Comparison of ENCODE assay signal across 8 cellular contexts in the genomic region with DNA sequence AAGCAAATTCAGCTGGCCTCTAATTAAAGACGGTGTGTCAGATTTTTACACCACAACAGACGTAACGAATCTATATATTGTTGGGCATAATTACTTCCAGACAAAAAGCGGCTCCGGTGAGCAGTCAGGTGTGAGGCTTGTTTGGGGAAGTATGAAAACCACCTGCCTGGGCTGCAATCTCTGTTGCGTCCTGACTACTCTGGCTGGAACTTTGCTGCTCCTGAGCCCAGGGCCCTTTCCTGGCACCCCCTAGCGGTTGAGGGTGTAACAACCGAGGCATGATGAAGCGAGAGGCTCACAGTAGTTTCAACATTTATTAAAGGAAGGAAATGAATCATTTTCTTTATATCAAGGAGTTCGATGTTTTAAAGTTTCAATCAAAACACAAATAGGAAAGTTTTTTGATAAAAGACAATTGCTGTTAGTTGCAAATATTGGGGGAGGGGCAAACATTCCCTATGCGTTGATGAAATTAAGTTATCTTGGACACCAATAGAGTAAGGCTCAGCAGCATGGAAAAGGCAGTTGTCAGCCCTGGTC. TPM values are rescaled to one million over a fixed set of nuclear protein-coding genes. Genes with fewer than 3 reads are reported as not detected.
DNase-seq lines count a peak whose midpoint lies in the region; ATAC-seq, FAIRE-seq and TF ChIP-seq lines count a peak whose summit lies in the region.

No MANE protein-coding gene starts in this region.

- H3K27me3 Mint-ChIP-seq in activated T-cell treated with anti-CD3 and anti-CD28 coated beads, Interleukin-2, amount 50 U/mL, for 24 hours: peaks cover 17% of the 10 kb centered on the region

- no peak overlapping the region for H3K4me2 ChIP-seq in OCI-LY7 (ENCODE audit: low read length)

- H4K20me1 ChIP-seq in OCI-LY7 (ENCODE audit: insufficient read depth, low read length): no peaks in the 10 kb centered on the region

- TF ChIP-seq CTCF in OCI-LY7 (conservative IDR thresholded peaks at IDR 0.05; ENCODE audit: low read length) (peak; percentile 97), gastroesophageal sphincter (IDR thresholded peaks at IDR 0.05) (peak; percentile 25 to 54 (median 34)), psoas muscle (IDR thresholded peaks at IDR 0.05) (peak; percentile 74)

- no peak overlapping the region for H3K27ac Mint-ChIP-seq in activated T-cell treated with anti-CD3 and anti-CD28 coated beads, Interleukin-2, amount 50 U/mL, for 24 hours

- no peaks in the 10 kb centered on the region for H3K9me3 ChIP-seq in OCI-LY7 (ENCODE audit: low read length)
- H3K9me3 ChIP-seq in gastroesophageal sphincter: no peaks in the 10 kb centered on the region
- H3K9me3 ChIP-seq in psoas muscle: no peaks in the 10 kb centered on the region

- TF ChIP-seq EP300 in gastroesophageal sphincter (IDR thresholded peaks at IDR 0.05): no peak

- H3K4me3 Mint-ChIP-seq in activated T-cell treated with anti-CD3 and anti-CD28 coated beads, Interleukin-2, amount 50 U/mL, for 24 hours: no peak overlapping the region

- H3K79me2 ChIP-seq in OCI-LY7 (ENCODE audit: insufficient read depth, low read depth, low read length): no peaks in the 10 kb centered on the region

- no peak overlapping the region for H2AFZ ChIP-seq in OCI-LY7 (ENCODE audit: low read length)

- H3K27me3 ChIP-seq in gastroesophageal sphincter: no peaks in the 10 kb centered on the region
- H3K27me3 ChIP-seq in psoas muscle (ENCODE audit: insufficient read depth in 3 of 3, low read length in 2 of 3): no peaks in the 10 kb centered on the region

- H3K27ac ChIP-seq in OCI-LY7 (ENCODE audit: low read depth, low read length, poor library complexity, severe bottlenecking) (no peak overlapping the region), gastroesophageal sphincter (no peak overlapping the region), psoas muscle (peak overlapping the region; percentile 85)

- DNase-seq in Ammon's horn (ENCODE audit: low spot score): peak; percentile 35
- DNase-seq in OCI-LY7 (ENCODE audit: low spot score): peak; percentile 71
- peak; percentile 79 for DNase-seq in activated T-cell treated with anti-CD3 and anti-CD28 coated beads, Interleukin-2, amount 50 U/mL, for 24 hours
- DNase-seq in psoas muscle: peak; percentile 70 to 80
- no peak for DNase-seq in frontal cortex (ENCODE audit: low spot score in 2 of 2)

- no peaks in the 10 kb centered on the region for H3K36me3 Mint-ChIP-seq in activated T-cell treated with anti-CD3 and anti-CD28 coated beads, Interleukin-2, amount 50 U/mL, for 24 hours (ENCODE audit: low read depth)

- H3K4me1 ChIP-seq in OCI-LY7 (ENCODE audit: insufficient read depth, low read length, poor library complexity, severe bottlenecking) (no peaks in the 10 kb centered on the region), gastroesophageal sphincter (peaks cover 0 to 36% (median 10%) of the 10 kb centered on the region in 3 donors), psoas muscle (peaks cover 65% of the 10 kb centered on the region)

- peaks cover 34% of the 10 kb centered on the region for H3K4me1 Mint-ChIP-seq in activated T-cell treated with anti-CD3 and anti-CD28 coated beads, Interleukin-2, amount 50 U/mL, for 24 hours (ENCODE audit: low read depth)

- 68 to 73% methylated on average over 11 of the region's 11 CpGs for WGBS in gastroesophageal sphincter (ENCODE audit: low coverage in 1 of 2), 2 donors
- 59 to 63% (median 63%) methylated on average over 11 of the region's 11 CpGs for WGBS in psoas muscle, 3 donors

- BruUV-seq in OCI-LY7 (replicated peaks; lab: Mats Ljungman, UMichigan): no TSS peak

- TF ChIP-seq POLR2A in gastroesophageal sphincter (IDR thresholded peaks at IDR 0.05): no peak

- POLR2A ChIA-PET in OCI-LY7 (lab: Charles Lee): interaction anchor here (0.6 to 1.6 kb wide), 3 partner anchors 14 to 273 kb away, joined by 3 to 4 read pairs (median 3); no protein-coding TSS in a partner anchor

- no peak for FAIRE-seq in frontal cortex (lab: Jason Lieb, UNC)

- H3K4me3 ChIP-seq in OCI-LY7 (ENCODE audit: low read depth, low read length, poor library complexity, severe bottlenecking) (no peak overlapping the region), gastroesophageal sphincter (no peak overlapping the region), psoas muscle (no peak overlapping the region)

- H3K9me3 Mint-ChIP-seq in activated T-cell treated with anti-CD3 and anti-CD28 coated beads, Interleukin-2, amount 50 U/mL, for 24 hours: no peaks in the 10 kb centered on the region

- H3K36me3 ChIP-seq in OCI-LY7 (ENCODE audit: insufficient read depth, low read length): no peaks in the 10 kb centered on the region
- H3K36me3 ChIP-seq in gastroesophageal sphincter: no peaks in the 10 kb centered on the region
- H3K36me3 ChIP-seq in psoas muscle (ENCODE audit: insufficient read depth in 1 of 2, low read depth in 1 of 2): no peaks in the 10 kb centered on the region

- intact Hi-C loops in OCI-LY7 (cut with micrococcal nuclease; ENCODE audit: unreplicated experiment): loop anchor here (1.0 to 5.0 kb wide), 3 partner anchors 63 to 122 kb away; no protein-coding TSS in a partner anchor
- intact Hi-C loops in psoas muscle (cut with DNase I): loop anchor here in 1 of 2 donors (2.0 kb wide), 1 partner anchor 42 kb away; no protein-coding TSS in a partner anchor

- H3K9me2 ChIP-seq in OCI-LY7 (ENCODE audit: insufficient read depth, low read length): no peaks in the 10 kb centered on the region

- peak; percentile 90 for ATAC-seq in GM18868 (IDR thresholded peaks at IDR 0.05; ENCODE audit: unreplicated experiment)
- ATAC-seq in HG03060 (IDR thresholded peaks at IDR 0.05; ENCODE audit: low read depth, unreplicated experiment): peak; percentile 95
- ATAC-seq in gastroesophageal sphincter: no peak
- peak; percentile 46 to 63 (median 56) for ATAC-seq in psoas muscle

- CTCF ChIA-PET in OCI-LY7 (lab: Charles Lee; ENCODE audit: unreplicated experiment): interaction anchor here (1.4 kb wide), 1 partner anchor 100 kb away, joined by 3 read pairs; no protein-coding TSS in a partner anchor

RNA-seq across cellular contexts. Expression of a gene that starts 10.6 kb away (rescaled TPM):
- total RNA-seq in OCI-LY7 (2014; rRNA removed; shearing (Covaris generic)): not detected in 2 replicates
- not detected in 2 replicates for total RNA-seq in OCI-LY7 (2022)
- total RNA-seq in gastroesophageal sphincter: 1 to 10 TPM in 1 of 4 donors, not detected in 3; 2.2 TPM
- 10 to 100 TPM in 2 of 4 donors, 1 to 10 TPM in 2; 4.6 to 24.3 (median 10.0) TPM for total RNA-seq in psoas muscle
- polyA plus RNA-seq in psoas muscle: 1 to 10 TPM; 2.1 to 4.8 (median 3.0) TPM
- under 0.01 TPM for total RNA-seq in frontal cortex

Comparison
In these comparisons a context has a peak if more than half of its experiments do, and no peak if none do; other contexts are left out.
1. DNase-seq: peak in Ammon's horn (single experiment), OCI-LY7 (single experiment), activated T-cell treated with anti-CD3 and anti-CD28 coated beads, Interleukin-2, amount 50 U/mL, for 24 hours (single experiment) and psoas muscle (2 of 2); none in frontal cortex (0 of 2).
2. CTCF ChIP-seq: peak in every context shown above with its lines; median percentile 97 in OCI-LY7; 74 in psoas muscle; 34 in gastroesophageal sphincter.